ENCODE assay signal across 19 cellular contexts in genomic region chr13:110186221-110186838, GRCh38.
"Had no signal": no experiment of that assay in that cellular context is flagged by ENCODE, and none has a peak within 500 bp of the region (broad histone marks: within the 10 kb centered on the region; RNA-seq: fewer than 3 reads in every experiment).

No MANE protein-coding gene starts in this region.

- H3K27me3 ChIP-seq: colonic mucosa, gastrocnemius medialis, stomach had no signal

- H3K4me1 ChIP-seq: colonic mucosa, gastrocnemius medialis, parathyroid adenoma had no signal

- H3K9me3 Mint-ChIP-seq: activated CD4-positive, alpha-beta T cell treated with anti-CD3 and anti-CD28 coated beads, Interleukin-2, amount 10 ng/mL, durations not matched to agents 7 days and 5 days; activated naive CD4-positive, alpha-beta T cell treated with anti-CD3 and anti-CD28 coated beads, Interleukin-2, amount 50 U/mL, for 24 hours; naive thymus-derived CD4-positive, alpha-beta T cell had no signal

- H3K36me3 ChIP-seq: colonic mucosa had no signal

- H3K36me3 Mint-ChIP-seq: activated naive CD4-positive, alpha-beta T cell treated with anti-CD3 and anti-CD28 coated beads, Interleukin-2, amount 50 U/mL, for 24 hours; naive thymus-derived CD4-positive, alpha-beta T cell had no signal

- H3K4me3 Mint-ChIP-seq: activated CD4-positive, alpha-beta T cell treated with anti-CD3 and anti-CD28 coated beads, Interleukin-2, amount 10 ng/mL, durations not matched to agents 7 days and 5 days; activated naive CD4-positive, alpha-beta T cell treated with anti-CD3 and anti-CD28 coated beads, Interleukin-2, amount 50 U/mL, for 24 hours; activated T-cell treated with anti-CD3 and anti-CD28 coated beads, Interleukin-2, amount 50 U/mL, for 72 hours; naive thymus-derived CD4-positive, alpha-beta T cell had no signal

- H3K9ac ChIP-seq: parathyroid adenoma had no signal

- H2AFZ ChIP-seq: parathyroid adenoma had no signal

- DNase-seq: activated CD4-positive, alpha-beta T cell treated with anti-CD3 and anti-CD28 coated beads, Interleukin-2, amount 10 ng/mL, durations not matched to agents 7 days and 5 days; activated CD8-positive, alpha-beta memory T cell treated with anti-CD3 and anti-CD28 coated beads for 24 hours; activated gamma-delta T cell; activated T-cell treated with anti-CD3 and anti-CD28 coated beads, Interleukin-2, amount 50 U/mL, for 72 hours; caudate nucleus; colonic mucosa; gastrocnemius medialis; head of caudate nucleus; kidney; mammary epithelial cell; mucosa of descending colon; naive thymus-derived CD4-positive, alpha-beta T cell; stimulated activated CD4-positive, alpha-beta T cell treated with anti-CD3 and anti-CD28 coated beads, Interleukin-4, amount 100 ng/mL, for 1 hour; stomach; T1000; trophoblast cell had no signal

- H3K9me3 ChIP-seq: colonic mucosa, gastrocnemius medialis, mucosa of descending colon, stomach had no signal

- H3K27ac ChIP-seq: colonic mucosa, gastrocnemius medialis, parathyroid adenoma, stomach had no signal

- H3K4me1 Mint-ChIP-seq: activated CD4-positive, alpha-beta T cell treated with anti-CD3 and anti-CD28 coated beads, Interleukin-2, amount 10 ng/mL, durations not matched to agents 7 days and 5 days; activated naive CD4-positive, alpha-beta T cell treated with anti-CD3 and anti-CD28 coated beads, Interleukin-2, amount 50 U/mL, for 24 hours; naive thymus-derived CD4-positive, alpha-beta T cell had no signal

- H3K4me3 ChIP-seq: colonic mucosa, gastrocnemius medialis, mucosa of descending colon, stomach had no signal

- ATAC-seq: activated T-cell treated with anti-CD3 and anti-CD28 coated beads, Interleukin-2, amount 50 U/mL, for 72 hours; gastrocnemius medialis; left lobe of liver; mucosa of descending colon; naive thymus-derived CD4-positive, alpha-beta T cell had no signal

- H3K27ac Mint-ChIP-seq: activated CD4-positive, alpha-beta T cell treated with anti-CD3 and anti-CD28 coated beads, Interleukin-2, amount 10 ng/mL, durations not matched to agents 7 days and 5 days; activated naive CD4-positive, alpha-beta T cell treated with anti-CD3 and anti-CD28 coated beads, Interleukin-2, amount 50 U/mL, for 24 hours; activated T-cell treated with anti-CD3 and anti-CD28 coated beads, Interleukin-2, amount 50 U/mL, for 72 hours; naive thymus-derived CD4-positive, alpha-beta T cell had no signal
